12 cellular contexts compared by ENCODE assay signal in genomic region chr1:113860891-113861290, GRCh38. TPM values are rescaled to one million over a fixed set of nuclear protein-coding genes. Genes with fewer than 3 reads are reported as not detected.
DNase-seq lines count a peak whose midpoint lies in the region; ATAC-seq, FAIRE-seq and TF ChIP-seq lines count a peak whose summit lies in the region.
"Had no signal": no experiment of that assay in that cellular context is flagged by ENCODE, and none has a peak within 500 bp of the region (broad histone marks: within the 10 kb centered on the region; RNA-seq: fewer than 3 reads in every experiment).

No MANE protein-coding gene starts in this region.

- H3K4me3 ChIP-seq in astrocyte (ENCODE audit: insufficient read depth, low read depth, low read length) = peak overlapping the region; percentile 38
- H3K4me3 ChIP-seq: lower lobe of right lung, tibial artery had no signal

- FAIRE-seq in astrocyte (lab: Jason Lieb, UNC) = no peak

- H3K27me3 ChIP-seq in astrocyte (ENCODE audit: insufficient read depth, low read length) = no peaks in the 10 kb centered on the region
- H3K27me3 ChIP-seq: tibial artery had no signal

- H3K4me1 Mint-ChIP-seq in CD14-positive monocyte = peaks cover 69% of the 10 kb centered on the region
- peaks cover 46 to 56% (median 50%) of the 10 kb centered on the region in 3 donors for H3K4me1 Mint-ChIP-seq in IgD-negative memory B cell
- peaks cover 21% of the 10 kb centered on the region for H3K4me1 Mint-ChIP-seq in astrocyte (ENCODE audit: low read depth, unreplicated experiment)
- peaks cover 50% of the 10 kb centered on the region for H3K4me1 Mint-ChIP-seq in memory B cell

- no peak for DNase-seq in CD14-positive monocyte (ENCODE audit: low spot score)
- peak; percentile 80 for DNase-seq in astrocyte (ENCODE audit: low read depth)
- DNase-seq in memory B cell (ENCODE audit: low spot score in 2 of 2) = no peak
- no peak for DNase-seq in NCI-H345 treated with DMSO at 0.1 percent for 48 hours (lab: John Stamatoyannopoulos, UW; ENCODE audit: unreplicated experiment)
- DNase-seq: lower lobe of right lung, NCI-H2081, tibial artery had no signal

- H3K36me3 ChIP-seq in astrocyte (ENCODE audit: insufficient read depth, low read length) = no peaks in the 10 kb centered on the region
- H3K36me3 ChIP-seq: lower lobe of right lung, tibial artery had no signal

- no peaks in the 10 kb centered on the region for H3K9me3 ChIP-seq in astrocyte (ENCODE audit: insufficient read depth, low read depth, low read length)
- H3K9me3 ChIP-seq: lower lobe of right lung, tibial artery had no signal

- peak overlapping the region; percentile 59 for H2AFZ ChIP-seq in astrocyte (ENCODE audit: low read depth, low read length)

- peaks cover 16% of the 10 kb centered on the region for H3K4me1 ChIP-seq in astrocyte (ENCODE audit: insufficient read depth, low read length)

- no peaks in the 10 kb centered on the region for H4K20me1 ChIP-seq in astrocyte (ENCODE audit: insufficient read depth, low read length)

- no peak for ATAC-seq in memory B cell (ENCODE audit: low read depth)
- ATAC-seq in HG03196 (IDR thresholded peaks at IDR 0.05; ENCODE audit: unreplicated experiment) = no peak
- ATAC-seq in HG03139 (IDR thresholded peaks at IDR 0.05; ENCODE audit: unreplicated experiment) = no peak
- ATAC-seq in GM19452 (IDR thresholded peaks at IDR 0.05; ENCODE audit: unreplicated experiment) = no peak
- ATAC-seq: lower lobe of right lung had no signal

- H3K9ac ChIP-seq in astrocyte (ENCODE audit: low read length) = peak overlapping the region; percentile 57

- TF ChIP-seq CTCF in CD14-positive monocyte (IDR thresholded peaks at IDR 0.05) (no peak), astrocyte (IDR thresholded peaks at IDR 0.05; ENCODE audit: insufficient read depth, low read depth, low read length) (no peak)

- H3K79me2 ChIP-seq in astrocyte (ENCODE audit: insufficient read depth, low read length) = no peaks in the 10 kb centered on the region

- H3K9me3 Mint-ChIP-seq in CD14-positive monocyte (peaks cover 0 to 1% (median 0%) of the 10 kb centered on the region in 7 donors), IgD-negative memory B cell (no peaks in the 10 kb centered on the region), astrocyte (ENCODE audit: unreplicated experiment) (no peaks in the 10 kb centered on the region), memory B cell (no peaks in the 10 kb centered on the region)

- H3K36me3 Mint-ChIP-seq in CD14-positive monocyte (peaks cover 24 to 45% of the 10 kb centered on the region in 2 donors), IgD-negative memory B cell (peaks cover 15% of the 10 kb centered on the region), astrocyte (ENCODE audit: low read depth, unreplicated experiment) (no peaks in the 10 kb centered on the region), memory B cell (peaks cover 21% of the 10 kb centered on the region)

- H3K27ac ChIP-seq in astrocyte (ENCODE audit: low read depth, low read length) = peak overlapping the region; percentile 85
- H3K27ac ChIP-seq: lower lobe of right lung, tibial artery, VCaP had no signal

- intact Hi-C loops in CD14-positive monocyte (cut with micrococcal nuclease) = loop anchor here in 1 of 2 donors (5.0 kb wide), 1 partner anchor 41 kb away; the partner anchor contains the start of gene AP4B1

- H3K27ac Mint-ChIP-seq in CD14-positive monocyte = peak overlapping the region in 6 of 7 donors; percentile 48 to 93 (median 80)
- peak overlapping the region; percentile 68 to 95 (median 93) for H3K27ac Mint-ChIP-seq in IgD-negative memory B cell
- peak overlapping the region; percentile 75 for H3K27ac Mint-ChIP-seq in astrocyte (ENCODE audit: unreplicated experiment)
- peak overlapping the region; percentile 80 for H3K27ac Mint-ChIP-seq in memory B cell

- H3K27me3 Mint-ChIP-seq in CD14-positive monocyte (ENCODE audit: low read depth in 3 of 3) = peaks cover 0 to 2% (median 0%) of the 10 kb centered on the region in 3 donors
- no peaks in the 10 kb centered on the region for H3K27me3 Mint-ChIP-seq in IgD-negative memory B cell
- peaks cover 3% of the 10 kb centered on the region for H3K27me3 Mint-ChIP-seq in astrocyte (ENCODE audit: low read depth, unreplicated experiment)
- no peaks in the 10 kb centered on the region for H3K27me3 Mint-ChIP-seq in memory B cell

- peak overlapping the region; percentile 78 for H3K4me2 ChIP-seq in astrocyte (ENCODE audit: low read length)

- H3K4me3 Mint-ChIP-seq in CD14-positive monocyte (no peak overlapping the region), IgD-negative memory B cell (peak overlapping the region in 3 of 4 donors; percentile 25 to 89 (median 80)), astrocyte (ENCODE audit: unreplicated experiment) (no peak overlapping the region), memory B cell (peak overlapping the region; percentile 7)

RNA-seq across cellular contexts. Expression of gene PTPN22, which starts 10.6 kb away (rescaled TPM):
- 10 to 100 TPM; 29.7 to 43.7 TPM for polyA plus RNA-seq in CD14-positive monocyte
- polyA plus RNA-seq in IgD-negative memory B cell = 41.1 TPM
- 1.2 and 1.3 TPM in 2 replicates for total RNA-seq in astrocyte

RNA-seq across cellular contexts. Expression of gene BCL2L15, which starts 26.5 kb away (rescaled TPM):
- polyA plus RNA-seq in CD14-positive monocyte (not detected), IgD-negative memory B cell (not detected)
- 0.14 and 0.38 TPM in 2 replicates for total RNA-seq in astrocyte

RNA-seq across cellular contexts. Expression of gene AP4B1, which starts 43.7 kb away (rescaled TPM):
- 1 to 10 TPM; 3.5 to 6.1 TPM for polyA plus RNA-seq in CD14-positive monocyte
- polyA plus RNA-seq in IgD-negative memory B cell = 13.2 TPM
- total RNA-seq in astrocyte = 14.9 and 15.2 TPM in 2 replicates

RNA-seq across cellular contexts. Expression of gene DCLRE1B, which starts 44.2 kb away (rescaled TPM):
- polyA plus RNA-seq in CD14-positive monocyte (1 to 10 TPM; 4.5 to 5.7 TPM), IgD-negative memory B cell (3.6 TPM)
- 7.8 and 8.1 TPM in 2 replicates for total RNA-seq in astrocyte

RNA-seq across cellular contexts. Expression of gene RSBN1, which starts 48.6 kb away (rescaled TPM):
- 1 to 10 TPM; 8.9 to 9.0 TPM for polyA plus RNA-seq in CD14-positive monocyte
- 36.6 TPM for polyA plus RNA-seq in IgD-negative memory B cell
- 10.6 and 10.8 TPM in 2 replicates for total RNA-seq in astrocyte

Comparison
In these comparisons a context has a peak if more than half of its experiments do, and no peak if none do; other contexts are left out.
1. H3K4me3 Mint-ChIP-seq: peak in IgD-negative memory B cell (3 of 4) and memory B cell (single experiment); none in CD14-positive monocyte (0 of 2) and astrocyte (single experiment).
2. Peak in every context shown above with its lines, with median percentiles within 50 percentile points of each other: H3K27ac Mint-ChIP-seq.